ENCODE assay signal across 1 cellular context in the genomic region with DNA sequence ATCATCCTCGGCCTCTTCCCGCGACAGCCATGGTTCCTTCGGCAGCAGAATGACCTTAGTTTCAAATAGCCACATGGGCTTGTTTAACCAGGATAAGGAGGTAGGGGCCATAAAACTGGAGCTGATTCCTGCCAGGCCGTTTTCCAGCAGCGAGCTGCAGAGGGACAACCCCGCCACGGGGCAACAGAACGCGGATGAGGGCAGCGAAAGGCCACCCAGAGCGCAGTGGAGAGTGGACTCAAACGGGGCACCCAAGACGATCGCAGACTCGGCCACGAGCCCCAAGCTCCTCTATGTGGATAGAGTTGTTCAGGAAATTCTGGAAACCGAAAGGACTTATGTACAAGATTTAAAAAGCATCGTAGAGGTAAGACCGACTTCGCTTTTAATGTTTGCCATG.
TF ChIP-seq lines count a peak whose summit lies in the region.

No MANE protein-coding gene starts in this region.

TF ChIP-seq in IMR-90, 13 proteins besides CTCF, POLR2A, EP300 and RAD21 (continued from another document):
- TF ChIP-seq USF2 (IDR thresholded peaks at IDR 0.05; ENCODE audit: low read depth, low read length) (no peak), RCOR1 (IDR thresholded peaks at IDR 0.05; ENCODE audit: insufficient replicate concordance, low read length) (no peak), NFE2L2 (IDR thresholded peaks at IDR 0.05; ENCODE audit: low read depth, low read length) (no peak), CHD1 (IDR thresholded peaks at IDR 0.05; ENCODE audit: low read depth, low read length) (no peak), SMC3 (IDR thresholded peaks at IDR 0.05; ENCODE audit: low read depth, low read length) (no peak), FOS (IDR thresholded peaks at IDR 0.05; ENCODE audit: low read depth, low read length) (no peak)
